ENCODE assay signal across 1 cellular context in genomic region chr3:44802006-44802405, GRCh38.
TF ChIP-seq lines count a peak whose summit lies in the region.

No MANE protein-coding gene starts in this region.

TF ChIP-seq in K562, 482 proteins besides CTCF, POLR2A, EP300 and RAD21 (continued from another document):
- no peak for TF ChIP-seq HNRNPK (IDR thresholded peaks at IDR 0.05; ENCODE audit: low read depth, low read length, poor library complexity, severe bottlenecking)
